ENCODE assay signal across 8 cellular contexts in the genomic region with DNA sequence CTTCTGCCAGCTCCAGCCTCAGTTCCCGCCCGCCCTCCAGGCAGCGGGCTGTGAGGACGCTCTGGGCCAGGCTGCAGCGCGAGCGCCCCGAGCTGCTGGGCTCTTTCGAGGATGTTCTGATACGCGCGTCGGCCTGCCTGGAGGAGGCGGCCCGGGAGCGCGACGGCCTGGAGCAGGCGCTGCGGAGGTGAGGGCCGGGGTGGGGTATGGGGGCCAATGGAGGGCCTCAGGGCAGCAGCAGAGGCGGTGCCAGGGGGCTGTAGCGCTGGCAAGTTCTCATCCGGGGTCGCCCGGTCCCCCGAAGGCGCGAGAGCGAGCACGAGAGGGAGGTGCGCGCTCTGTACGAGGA. TPM values are rescaled to one million over a fixed set of nuclear protein-coding genes. Genes with fewer than 3 reads are reported as not detected.
DNase-seq lines count a peak whose midpoint lies in the region; ATAC-seq, FAIRE-seq and TF ChIP-seq lines count a peak whose summit lies in the region.

No MANE protein-coding gene starts in this region.

- POLR2A ChIA-PET in activated CD8-positive, alpha-beta T cell treated with anti-CD3 and anti-CD28 coated beads, Interleukin-2, amount 10 ng/mL, durations not matched to agents 7 days and 5 days (lab: Charles Lee), result interaction anchor here (0.7 to 6.0 kb wide), 6 partner anchors 11 to 34 kb away, joined by 3 to 31 read pairs (median 4); a partner anchor contains a TSS

- peaks cover 58% of the 10 kb centered on the region for H3K4me1 Mint-ChIP-seq in activated CD8-positive, alpha-beta T cell treated with anti-CD3 and anti-CD28 coated beads, Interleukin-2, amount 10 ng/mL, durations not matched to agents 7 days and 5 days (ENCODE audit: low read depth)
- peaks cover 34 to 64% of the 10 kb centered on the region in 2 donors for H3K4me1 Mint-ChIP-seq in stimulated activated naive B cell treated with anti-CD40 and anti-IgM and Interleukin-4, amounts not matched to agents 10 μg/mL and 1 μg/mL and 100 μg/mL, for 72 hours

- H3K4me3 ChIP-seq in H7 (ENCODE audit: insufficient read depth, low read depth, low read length), result peak overlapping the region; percentile 49
- peak overlapping the region; percentile 49 for H3K4me3 ChIP-seq in iPS-18c (ENCODE audit: insufficient read depth, low read depth, low read length)

- peaks cover 53% of the 10 kb centered on the region for H3K27me3 ChIP-seq in H7 (ENCODE audit: control insufficient read depth, insufficient read depth, low read length)

- H3K4me3 Mint-ChIP-seq in activated CD8-positive, alpha-beta T cell treated with anti-CD3 and anti-CD28 coated beads, Interleukin-2, amount 10 ng/mL, durations not matched to agents 7 days and 5 days, result peak overlapping the region; percentile 56
- peak overlapping the region; percentile 52 to 71 for H3K4me3 Mint-ChIP-seq in stimulated activated naive B cell treated with anti-CD40 and anti-IgM and Interleukin-4, amounts not matched to agents 10 μg/mL and 1 μg/mL and 100 μg/mL, for 72 hours

- no peaks in the 10 kb centered on the region for H3K36me3 ChIP-seq in H7 (replicated peaks; ENCODE audit: control insufficient read depth, insufficient read depth, low read length)

- TF ChIP-seq CTCF in D721Med (IDR thresholded peaks at IDR 0.05; ENCODE audit: insufficient read depth, missing control alignments), result no peak

- peaks cover 9% of the 10 kb centered on the region for H3K36me3 Mint-ChIP-seq in activated CD8-positive, alpha-beta T cell treated with anti-CD3 and anti-CD28 coated beads, Interleukin-2, amount 10 ng/mL, durations not matched to agents 7 days and 5 days (ENCODE audit: low read depth)
- H3K36me3 Mint-ChIP-seq in stimulated activated naive B cell treated with anti-CD40 and anti-IgM and Interleukin-4, amounts not matched to agents 10 μg/mL and 1 μg/mL and 100 μg/mL, for 72 hours, result peaks cover 6 to 8% of the 10 kb centered on the region in 2 donors

- H3K9me3 Mint-ChIP-seq in activated CD8-positive, alpha-beta T cell treated with anti-CD3 and anti-CD28 coated beads, Interleukin-2, amount 10 ng/mL, durations not matched to agents 7 days and 5 days (ENCODE audit: insufficient read depth), result no peaks in the 10 kb centered on the region
- H3K9me3 Mint-ChIP-seq in stimulated activated naive B cell treated with anti-CD40 and anti-IgM and Interleukin-4, amounts not matched to agents 10 μg/mL and 1 μg/mL and 100 μg/mL, for 72 hours, result no peaks in the 10 kb centered on the region

- no peak overlapping the region for H3K27ac Mint-ChIP-seq in activated CD8-positive, alpha-beta T cell treated with anti-CD3 and anti-CD28 coated beads, Interleukin-2, amount 10 ng/mL, durations not matched to agents 7 days and 5 days
- no peak overlapping the region for H3K27ac Mint-ChIP-seq in stimulated activated naive B cell treated with anti-CD40 and anti-IgM and Interleukin-4, amounts not matched to agents 10 μg/mL and 1 μg/mL and 100 μg/mL, for 72 hours

- CTCF ChIA-PET in activated CD8-positive, alpha-beta T cell treated with anti-CD3 and anti-CD28 coated beads, Interleukin-2, amount 10 ng/mL, durations not matched to agents 7 days and 5 days (lab: Charles Lee), result no interaction called here

- FAIRE-seq in D721Med (lab: Jason Lieb, UNC), result no peak

- peak; percentile 4 for ATAC-seq in activated CD8-positive, alpha-beta T cell treated with anti-CD3 and anti-CD28 coated beads, Interleukin-2, amount 10 ng/mL, durations not matched to agents 7 days and 5 days
- peak; percentile 1 to 3 for ATAC-seq in stimulated activated naive B cell treated with anti-CD40 and anti-IgM and Interleukin-4, amounts not matched to agents 10 μg/mL and 1 μg/mL and 100 μg/mL, for 72 hours (replicated peaks)
- ATAC-seq in GM21825 (IDR thresholded peaks at IDR 0.05; ENCODE audit: unreplicated experiment) (no peak), HG02610 (IDR thresholded peaks at IDR 0.05; ENCODE audit: unreplicated experiment) (no peak)

- no peak for DNase-seq in H7
- DNase-seq in activated CD8-positive, alpha-beta T cell treated with anti-CD3 and anti-CD28 coated beads, Interleukin-2, amount 10 ng/mL, durations not matched to agents 7 days and 5 days, result no peak
- no peak for DNase-seq in stimulated activated naive B cell treated with anti-CD40 and anti-IgM and Interleukin-4, amounts not matched to agents 10 μg/mL and 1 μg/mL and 100 μg/mL, for 72 hours
- no peak for DNase-seq in H4 (ENCODE audit: low spot score)
- DNase-seq in D721Med (ENCODE audit: insufficient read length, low spot score), result no peak

- H3K9me3 ChIP-seq in iPS-18c (ENCODE audit: control insufficient read depth, insufficient read depth, low read length), result peaks cover 5% of the 10 kb centered on the region

- H3K27me3 Mint-ChIP-seq in activated CD8-positive, alpha-beta T cell treated with anti-CD3 and anti-CD28 coated beads, Interleukin-2, amount 10 ng/mL, durations not matched to agents 7 days and 5 days (ENCODE audit: low read depth), result peaks cover 36% of the 10 kb centered on the region
- peaks cover 38 to 50% of the 10 kb centered on the region in 2 donors for H3K27me3 Mint-ChIP-seq in stimulated activated naive B cell treated with anti-CD40 and anti-IgM and Interleukin-4, amounts not matched to agents 10 μg/mL and 1 μg/mL and 100 μg/mL, for 72 hours

RNA-seq across cellular contexts. Expression of a gene that starts 2.2 kb away (rescaled TPM):
- total RNA-seq in H7 (2014; rRNA removed; shearing (Covaris generic)), result 20.2 and 35.8 TPM in 2 replicates
- 10 to 100 TPM; 17.2 to 18.7 TPM for total RNA-seq in activated CD8-positive, alpha-beta T cell treated with anti-CD3 and anti-CD28 coated beads, Interleukin-2, amount 10 ng/mL, durations not matched to agents 7 days and 5 days
- not detected in 2 replicates for total RNA-seq in H4 (2014; rRNA removed; shearing (Covaris generic))

RNA-seq across cellular contexts. Expression of a gene that starts 2.8 kb away (rescaled TPM):
- total RNA-seq in H7 (2014; rRNA removed; shearing (Covaris generic)), result 175 and 190 TPM in 2 replicates
- total RNA-seq in activated CD8-positive, alpha-beta T cell treated with anti-CD3 and anti-CD28 coated beads, Interleukin-2, amount 10 ng/mL, durations not matched to agents 7 days and 5 days, result 10 to 100 TPM; 27.0 to 29.7 TPM
- 825 and 1,008 TPM in 2 replicates for total RNA-seq in H4 (2014; rRNA removed; shearing (Covaris generic))

RNA-seq across cellular contexts. Expression of a gene that starts 11.2 kb away (rescaled TPM):
- 15.7 and 28.7 TPM in 2 replicates for total RNA-seq in H7 (2014; rRNA removed; shearing (Covaris generic))
- total RNA-seq in activated CD8-positive, alpha-beta T cell treated with anti-CD3 and anti-CD28 coated beads, Interleukin-2, amount 10 ng/mL, durations not matched to agents 7 days and 5 days, result 10 to 100 TPM; 67.3 to 76.6 TPM
- 13.4 and 22.8 TPM in 2 replicates for total RNA-seq in H4 (2014; rRNA removed; shearing (Covaris generic))

RNA-seq across cellular contexts. Expression of a gene that starts 12.4 kb away (rescaled TPM):
- total RNA-seq in H7 (2014; rRNA removed; shearing (Covaris generic)), result 96.1 and 135 TPM in 2 replicates
- total RNA-seq in activated CD8-positive, alpha-beta T cell treated with anti-CD3 and anti-CD28 coated beads, Interleukin-2, amount 10 ng/mL, durations not matched to agents 7 days and 5 days, result 100 to 1,000 TPM; 127 to 140 TPM
- 199 and 210 TPM in 2 replicates for total RNA-seq in H4 (2014; rRNA removed; shearing (Covaris generic))

RNA-seq across cellular contexts. Expression of a gene that starts 12.7 kb away (rescaled TPM):
- 101 and 117 TPM in 2 replicates for total RNA-seq in H7 (2014; rRNA removed; shearing (Covaris generic))
- 10 to 100 TPM; 20.0 to 21.7 TPM for total RNA-seq in activated CD8-positive, alpha-beta T cell treated with anti-CD3 and anti-CD28 coated beads, Interleukin-2, amount 10 ng/mL, durations not matched to agents 7 days and 5 days
- total RNA-seq in H4 (2014; rRNA removed; shearing (Covaris generic)), result 117 and 131 TPM in 2 replicates

Comparison
In these comparisons a context has a peak if more than half of its experiments do, and no peak if none do; other contexts are left out.
1. ATAC-seq: peak in activated CD8-positive, alpha-beta T cell treated with anti-CD3 and anti-CD28 coated beads, Interleukin-2, amount 10 ng/mL, durations not matched to agents 7 days and 5 days (single experiment) and stimulated activated naive B cell treated with anti-CD40 and anti-IgM and Interleukin-4, amounts not matched to agents 10 μg/mL and 1 μg/mL and 100 μg/mL, for 72 hours (2 of 2); none in GM21825 (single experiment) and HG02610 (single experiment).
2. RNA of a gene that starts 2.2 kb away (total RNA-seq): 20.2 to 35.8 TPM in H7 and 17.2 to 18.7 TPM in activated CD8-positive, alpha-beta T cell treated with anti-CD3 and anti-CD28 coated beads, Interleukin-2, amount 10 ng/mL, durations not matched to agents 7 days and 5 days; not detected in H4; every median in the first group is over 10 times any median in the second.